8 cellular contexts compared by ENCODE assay signal in genomic region chr16:29962344-29962994, GRCh38. TPM values are rescaled to one million over a fixed set of nuclear protein-coding genes. Genes with fewer than 3 reads are reported as not detected.
A peak's percentile ranks its signal among the peaks of the same experiment; 100 is the strongest.
DNase-seq lines count a peak whose midpoint lies in the region; ATAC-seq, FAIRE-seq and TF ChIP-seq lines count a peak whose summit lies in the region.

No MANE protein-coding gene starts in this region.

- peak overlapping the region; percentile 86 for H3K4me3 Mint-ChIP-seq in WTC11

- H3K4me3 ChIP-seq in H7 (ENCODE audit: insufficient read depth, low read depth, low read length) (peak overlapping the region; percentile 80), pancreas (peak overlapping the region; percentile 53 to 85 (median 79))

- H3K27me3 ChIP-seq in H7 (ENCODE audit: control insufficient read depth, insufficient read depth, low read length) = no peaks in the 10 kb centered on the region
- H3K27me3 ChIP-seq in pancreas = no peaks in the 10 kb centered on the region

- FAIRE-seq in pancreas (lab: Jason Lieb, UNC) = no peak

- peak overlapping the region; percentile 57; the same call in 1 of the 2 replicates for H3K27ac Mint-ChIP-seq in WTC11

- H3K27me3 Mint-ChIP-seq in WTC11 (ENCODE audit: low read depth) = peaks cover 12% of the 10 kb centered on the region

- no peaks in the 10 kb centered on the region for H3K9me3 ChIP-seq in pancreas

- CTCF ChIA-PET in WTC11 (lab: Charles Lee) = interaction anchor here (0.7 to 2.7 kb wide), 15 partner anchors 10 to 271 kb away, joined by 3 to 25 read pairs (median 6); partner anchors contain the start of genes ALDOA, ASPHD1, KCTD13 and SEZ6L2

- H3K36me3 Mint-ChIP-seq in WTC11 = peaks cover 3% of the 10 kb centered on the region

- no peaks in the 10 kb centered on the region for H3K9me3 Mint-ChIP-seq in WTC11

- intact Hi-C loops in pancreas (cut with DNase I) = loop anchor here in 1 of 3 donors (5.0 kb wide), 1 partner anchor 35 kb away; the partner anchor contains the start of gene KCTD13

- POLR2A ChIA-PET in WTC11 (lab: Charles Lee) = interaction anchor here (0.7 to 2.5 kb wide), 6 partner anchors 10 to 382 kb away, joined by 3 to 17 read pairs (median 5); partner anchors contain the start of genes KCTD13 and SEZ6L2

- 2% methylated on average over 18 of the region's 18 CpGs for WGBS in pancreas, 2 donors

- H3K36me3 ChIP-seq in H7 (replicated peaks; ENCODE audit: control insufficient read depth, insufficient read depth, low read length) (no peaks in the 10 kb centered on the region), pancreas (no peaks in the 10 kb centered on the region)

- H3K4me1 Mint-ChIP-seq in WTC11 = peaks cover 13% of the 10 kb centered on the region

- no peak for TF ChIP-seq CTCF in 22Rv1 (IDR thresholded peaks at IDR 0.05)
- TF ChIP-seq CTCF in WTC11 (IDR thresholded peaks at IDR 0.05) = no peak
- TF ChIP-seq CTCF in pancreas (IDR thresholded peaks at IDR 0.05) = no peak

- peak overlapping the region; percentile 74 for H3K27ac ChIP-seq in 22Rv1
- peak overlapping the region; percentile 58 to 90 (median 84) for H3K27ac ChIP-seq in pancreas

- DNase-seq in H7 = peak; percentile 56
- no peak for DNase-seq in WTC11 (ENCODE audit: low spot score)
- peak; percentile 52 for DNase-seq in germinal center (ENCODE audit: low spot score)
- DNase-seq in pancreas = no peak
- no peak for DNase-seq in NCI-H2081 treated with DMSO at 0.1 percent for 48 hours (lab: John Stamatoyannopoulos, UW)

- ATAC-seq in WTC11 = no peak
- peak; percentile 38 to 72 (median 50) for ATAC-seq in pancreas
- no peak for ATAC-seq in GM19351 (IDR thresholded peaks at IDR 0.05; ENCODE audit: unreplicated experiment)
- ATAC-seq in GM18511 (IDR thresholded peaks at IDR 0.05; ENCODE audit: unreplicated experiment) = no peak

- H3K4me1 ChIP-seq in pancreas = peaks cover 0 to 7% (median 6%) of the 10 kb centered on the region in 3 donors

TF ChIP-seq in WTC11, 78 proteins besides CTCF, POLR2A, EP300 and RAD21:
- TF ChIP-seq ATF2 (CRISPR knock-in tag; IDR thresholded peaks at IDR 0.05; ENCODE audit: borderline replicate concordance, low read depth) (no peak), HMGA2 (CRISPR knock-in tag; IDR thresholded peaks at IDR 0.05) (no peak), ZNF317 (CRISPR knock-in tag; IDR thresholded peaks at IDR 0.05; ENCODE audit: borderline replicate concordance, low read depth) (no peak), KAT7 (CRISPR knock-in tag; IDR thresholded peaks at IDR 0.05; ENCODE audit: borderline replicate concordance) (no peak)

RNA-seq across cellular contexts. Expression of gene TMEM219, which starts 0.6 kb away (rescaled TPM):
- total RNA-seq in H7 (2014; rRNA removed; shearing (Covaris generic)) = 88.0 and 97.6 TPM in 2 replicates
- total RNA-seq in WTC11 (2021) = 69.6 to 87.6 TPM (median 78.0 TPM) in 3 replicates
- total RNA-seq in pancreas = 10 to 100 TPM; 58.3 to 79.8 (median 68.1) TPM
- polyA plus RNA-seq in pancreas = 100 to 1,000 TPM; 112 to 114 TPM

RNA-seq across cellular contexts. Expression of gene TAOK2, which starts 11.2 kb away (rescaled TPM):
- total RNA-seq in H7 (2014; rRNA removed; shearing (Covaris generic)) = 39.9 and 41.3 TPM in 2 replicates
- total RNA-seq in WTC11 (2021) (38.3 to 42.4 TPM (median 39.2 TPM) in 3 replicates), pancreas (10 to 100 TPM; 13.5 to 26.1 (median 16.1) TPM)
- 10 to 100 TPM; 28.7 to 41.1 TPM for polyA plus RNA-seq in pancreas

RNA-seq across cellular contexts. Expression of gene HIRIP3, which starts 32.9 kb away (rescaled TPM):
- total RNA-seq in H7 (2014; rRNA removed; shearing (Covaris generic)) = 19.0 and 20.5 TPM in 2 replicates
- 18.9 to 21.2 TPM (median 21.1 TPM) in 3 replicates for total RNA-seq in WTC11 (2021)
- 1 to 10 TPM; 4.4 to 9.5 (median 6.2) TPM for total RNA-seq in pancreas
- 10 to 100 TPM in 1 of 2 donors, 1 to 10 TPM in 1; 9.5 to 16.8 TPM for polyA plus RNA-seq in pancreas

RNA-seq across cellular contexts. Expression of gene INO80E, which starts 33.6 kb away (rescaled TPM):
- 58.7 and 91.9 TPM in 2 replicates for total RNA-seq in H7 (2014; rRNA removed; shearing (Covaris generic))
- total RNA-seq in WTC11 (2021) (87.6 to 101 TPM (median 92.4 TPM) in 3 replicates), pancreas (10 to 100 TPM; 24.0 to 46.8 (median 30.1) TPM)
- polyA plus RNA-seq in pancreas = 100 to 1,000 TPM in 1 of 2 donors, 10 to 100 TPM in 1; 51.0 to 113 TPM

RNA-seq across cellular contexts. Expression of gene KCTD13, which starts 36.4 kb away (rescaled TPM):
- total RNA-seq in H7 (2014; rRNA removed; shearing (Covaris generic)) = 8.3 and 9.1 TPM in 2 replicates
- 18.5 to 20.9 TPM (median 19.4 TPM) in 3 replicates for total RNA-seq in WTC11 (2021)
- total RNA-seq in pancreas = 10 to 100 TPM in 1 of 6 donors, 1 to 10 TPM in 5; 7.7 to 15.8 (median 9.0) TPM
- 10 to 100 TPM; 19.3 to 20.5 TPM for polyA plus RNA-seq in pancreas

Comparison
In these comparisons a context has a peak if more than half of its experiments do, and no peak if none do; other contexts are left out.
1. DNase-seq: peak in H7 (single experiment) and germinal center (single experiment); none in WTC11 (single experiment), pancreas (0 of 6) and NCI-H2081 treated with DMSO at 0.1 percent for 48 hours (single experiment).
2. ATAC-seq: peak in pancreas (4 of 4); none in WTC11 (single experiment), GM19351 (single experiment) and GM18511 (single experiment).